Comparison of ENCODE assay signal across 20 cellular contexts in the genomic region with DNA sequence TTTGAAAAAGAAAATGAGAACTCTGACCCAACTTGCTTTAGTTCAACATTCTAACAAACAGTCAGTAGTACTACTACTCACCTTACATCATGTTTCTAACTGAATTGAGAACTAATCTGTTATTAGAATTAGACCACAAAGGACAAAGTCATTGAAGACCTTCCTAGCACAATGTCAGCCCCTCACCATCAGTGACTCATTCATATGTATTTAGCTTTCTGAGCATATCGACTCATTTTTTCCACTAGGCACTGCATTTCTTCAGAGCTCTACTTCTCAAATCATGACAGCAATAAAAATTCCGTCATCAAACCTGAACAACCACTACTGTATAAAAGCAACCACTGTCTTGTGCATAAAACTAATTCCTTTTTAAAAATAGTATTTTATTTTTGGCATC. TPM values are rescaled to one million over a fixed set of nuclear protein-coding genes. Genes with fewer than 3 reads are reported as not detected.
DNase-seq lines count a peak whose midpoint lies in the region; ATAC-seq and TF ChIP-seq lines count a peak whose summit lies in the region.
"Had no signal": no experiment of that assay in that cellular context is flagged by ENCODE, and none has a peak within 500 bp of the region (broad histone marks: within the 10 kb centered on the region; RNA-seq: fewer than 3 reads in every experiment).

No MANE protein-coding gene starts in this region.

- CTCF ChIA-PET in activated CD8-positive, alpha-beta memory T cell treated with anti-CD3 and anti-CD28 coated beads, Interleukin-2, amount 10 ng/mL, durations not matched to agents 7 days and 5 days (lab: Charles Lee): interaction anchor here (0.9 to 3.6 kb wide), 5 partner anchors 10 to 60 kb away, joined by 3 to 13 read pairs (median 8); no protein-coding TSS in a partner anchor
- CTCF ChIA-PET in activated CD4-positive, alpha-beta T cell treated with anti-CD3 and anti-CD28 coated beads, Interleukin-2, amount 10 ng/mL, durations not matched to agents 7 days and 5 days (lab: Charles Lee): interaction anchor here (0.7 kb wide), 1 partner anchor 69 kb away, joined by 3 read pairs; no protein-coding TSS in a partner anchor

- intact Hi-C loops in thyroid gland (cut with DNase I): no loop called here

- H3K27me3 Mint-ChIP-seq in activated CD8-positive, alpha-beta memory T cell treated with anti-CD3 and anti-CD28 coated beads, Interleukin-2, amount 10 ng/mL, durations not matched to agents 7 days and 5 days: no peaks in the 10 kb centered on the region
- H3K27me3 Mint-ChIP-seq in H9 (ENCODE audit: low read depth) (no peaks in the 10 kb centered on the region), osteocyte (ENCODE audit: unreplicated experiment) (peaks cover under 1% of the 10 kb centered on the region)
- no peaks in the 10 kb centered on the region for H3K27me3 Mint-ChIP-seq in activated CD4-positive, alpha-beta T cell treated with anti-CD3 and anti-CD28 coated beads, Interleukin-2, amount 10 ng/mL, durations not matched to agents 7 days and 5 days
- H3K27me3 Mint-ChIP-seq: memory B cell had no signal

- no peak overlapping the region for H3K18ac ChIP-seq in H9 (ENCODE audit: insufficient read length, low read depth, low read length)
- no peak overlapping the region for H3K18ac ChIP-seq in mesenchymal stem cell (ENCODE audit: low read depth in 1 of 2, low read length in 2 of 2)

- no peaks in the 10 kb centered on the region for H3K79me1 ChIP-seq in H9 (ENCODE audit: insufficient read depth, low read depth, low read length, poor library complexity, severe bottlenecking)
- no peaks in the 10 kb centered on the region for H3K79me1 ChIP-seq in mesenchymal stem cell (replicated peaks; ENCODE audit: low read length, poor library complexity, severe bottlenecking)

- no peaks in the 10 kb centered on the region for H3K36me3 ChIP-seq in mesenchymal stem cell (ENCODE audit: control insufficient read depth in 1 of 2, insufficient read depth in 2 of 2, low read depth in 1 of 2, low read length in 2 of 2)
- H3K36me3 ChIP-seq in thyroid gland: no peaks in the 10 kb centered on the region
- H3K36me3 ChIP-seq: esophagus muscularis mucosa, gastroesophageal sphincter, SJSA1 had no signal

- no CpG with 5 or more reads among the region's 2 CpGs for WGBS in H9 (ENCODE audit: extremely low coverage, insufficient read length, low lambda C conversion rate)
- WGBS in mesenchymal stem cell: 92% methylated on average over 2 of the region's 2 CpGs
- 91 to 93% methylated on average over 2 of the region's 2 CpGs for WGBS in thyroid gland, 2 donors

- no peak overlapping the region for H2BK120ac ChIP-seq in H9 (ENCODE audit: low read depth, low read length, poor library complexity, severe bottlenecking)
- no peak overlapping the region for H2BK120ac ChIP-seq in mesenchymal stem cell (ENCODE audit: low read depth, low read length)

- H3K27ac Mint-ChIP-seq in activated CD8-positive, alpha-beta memory T cell treated with anti-CD3 and anti-CD28 coated beads, Interleukin-2, amount 10 ng/mL, durations not matched to agents 7 days and 5 days: peak overlapping the region; percentile 91
- H3K27ac Mint-ChIP-seq in H9 (no peak overlapping the region), osteocyte (ENCODE audit: unreplicated experiment) (no peak overlapping the region)
- H3K27ac Mint-ChIP-seq in activated CD4-positive, alpha-beta T cell treated with anti-CD3 and anti-CD28 coated beads, Interleukin-2, amount 10 ng/mL, durations not matched to agents 7 days and 5 days: peak overlapping the region; percentile 44
- H3K27ac Mint-ChIP-seq: memory B cell had no signal

- no peak overlapping the region for H3K27ac ChIP-seq in H9 (ENCODE audit: insufficient read length, low read depth, low read length)
- H3K27ac ChIP-seq in mesenchymal stem cell (ENCODE audit: low read length, poor library complexity, severe bottlenecking): no peak overlapping the region
- H3K27ac ChIP-seq in thyroid gland: no peak overlapping the region
- H3K27ac ChIP-seq: esophagus muscularis mucosa, gastroesophageal sphincter, psoas muscle, SJSA1 had no signal

- H3K79me2 ChIP-seq in H9 (ENCODE audit: insufficient read depth, low read length): no peaks in the 10 kb centered on the region

- H3K14ac ChIP-seq in H9 (ENCODE audit: insufficient read depth, low read length) (no peak overlapping the region), mesenchymal stem cell (ENCODE audit: low read length in 2 of 2) (no peak overlapping the region)

- H3K27me3 ChIP-seq in H9 (ENCODE audit: insufficient read depth, low read length) (no peaks in the 10 kb centered on the region), mesenchymal stem cell (ENCODE audit: control insufficient read depth in 1 of 2, insufficient read depth in 1 of 2, low read length in 2 of 2) (no peaks in the 10 kb centered on the region), thyroid gland (no peaks in the 10 kb centered on the region)
- H3K27me3 ChIP-seq: esophagus muscularis mucosa, gastroesophageal sphincter, SJSA1 had no signal

- H2BK15ac ChIP-seq in H9 (ENCODE audit: low read depth, low read length) (no peak overlapping the region), mesenchymal stem cell (ENCODE audit: low read depth, poor library complexity, severe bottlenecking) (no peak overlapping the region)

- H3K9me3 ChIP-seq in H9 (ENCODE audit: control insufficient read depth, low read depth, low read length): no peaks in the 10 kb centered on the region
- H3K9me3 ChIP-seq in mesenchymal stem cell (ENCODE audit: control insufficient read depth, low read length): no peaks in the 10 kb centered on the region
- H3K9me3 ChIP-seq in thyroid gland: no peaks in the 10 kb centered on the region
- H3K9me3 ChIP-seq: esophagus muscularis mucosa, gastroesophageal sphincter, psoas muscle, SJSA1 had no signal

- TF ChIP-seq POLR2A in thyroid gland (IDR thresholded peaks at IDR 0.05): no peak

- no peak for TF ChIP-seq CTCF in H9 (conservative IDR thresholded peaks at IDR 0.05)
- TF ChIP-seq CTCF in osteocyte (IDR thresholded peaks at IDR 0.05): no peak
- no peak for TF ChIP-seq CTCF in thyroid gland (IDR thresholded peaks at IDR 0.05)

- H3T11ph ChIP-seq in H9 (ENCODE audit: low read length): no peak overlapping the region

- H3K4me1 ChIP-seq in H9 (ENCODE audit: insufficient read depth, low read length) (peaks cover 7% of the 10 kb centered on the region), mesenchymal stem cell (ENCODE audit: control insufficient read depth, insufficient read depth, low read depth, low read length) (peaks cover 1% of the 10 kb centered on the region), thyroid gland (peaks cover 23 to 27% of the 10 kb centered on the region in 2 donors)

- peaks cover 79% of the 10 kb centered on the region for H3K4me1 Mint-ChIP-seq in activated CD8-positive, alpha-beta memory T cell treated with anti-CD3 and anti-CD28 coated beads, Interleukin-2, amount 10 ng/mL, durations not matched to agents 7 days and 5 days
- H3K4me1 Mint-ChIP-seq in H9 (peaks cover 29 to 34% of the 10 kb centered on the region in 2 experiments), osteocyte (ENCODE audit: unreplicated experiment) (peaks cover 39% of the 10 kb centered on the region)
- H3K4me1 Mint-ChIP-seq in activated CD4-positive, alpha-beta T cell treated with anti-CD3 and anti-CD28 coated beads, Interleukin-2, amount 10 ng/mL, durations not matched to agents 7 days and 5 days: peaks cover 82% of the 10 kb centered on the region

- H4K91ac ChIP-seq in H9 (ENCODE audit: insufficient read length, low read depth, low read length): no peak overlapping the region
- no peak overlapping the region for H4K91ac ChIP-seq in mesenchymal stem cell (ENCODE audit: low read length)

- DNase-seq in activated CD8-positive, alpha-beta memory T cell treated with anti-CD3 and anti-CD28 coated beads, Interleukin-2, amount 10 ng/mL, durations not matched to agents 7 days and 5 days: no peak
- DNase-seq in activated CD8-positive, alpha-beta memory T cell treated with anti-CD3 and anti-CD28 coated beads, Interleukin-2, amount 50 U/mL, for 4 hours: no peak
- DNase-seq in H9 (no peak), mesenchymal stem cell (peak; percentile 15), osteocyte (ENCODE audit: extremely low spot score, unreplicated experiment) (no peak), thyroid gland (no peak)
- DNase-seq in activated CD4-positive, alpha-beta T cell treated with anti-CD3 and anti-CD28 coated beads, Interleukin-2, amount 10 ng/mL, durations not matched to agents 7 days and 5 days: no peak
- DNase-seq: activated effector memory CD4-positive, alpha-beta T cell treated with Interleukin-2 at 50 U/mL for 16 hours; effector CD4-positive, alpha-beta T cell; NCI-H1417; NCI-H69; psoas muscle; T-helper 9 cell had no signal

- no peaks in the 10 kb centered on the region for H4K20me1 ChIP-seq in H9 (ENCODE audit: control insufficient read depth, insufficient read depth, insufficient read length)

- H3K9me3 Mint-ChIP-seq in activated CD8-positive, alpha-beta memory T cell treated with anti-CD3 and anti-CD28 coated beads, Interleukin-2, amount 10 ng/mL, durations not matched to agents 7 days and 5 days (ENCODE audit: low read depth): peaks cover 3% of the 10 kb centered on the region
- H3K9me3 Mint-ChIP-seq in H9 (no peaks in the 10 kb centered on the region; a peak in 1 of 5 replicates), osteocyte (ENCODE audit: unreplicated experiment) (no peaks in the 10 kb centered on the region)
- H3K9me3 Mint-ChIP-seq in activated CD4-positive, alpha-beta T cell treated with anti-CD3 and anti-CD28 coated beads, Interleukin-2, amount 10 ng/mL, durations not matched to agents 7 days and 5 days: peaks cover 16% of the 10 kb centered on the region
- H3K9me3 Mint-ChIP-seq: memory B cell had no signal

- H3K23ac ChIP-seq in H9 (ENCODE audit: insufficient read length, low read depth, low read length): peak overlapping the region; percentile 49
- H3K23ac ChIP-seq in mesenchymal stem cell (ENCODE audit: low read length in 2 of 2): no peak overlapping the region

- H3K4me3 ChIP-seq in mesenchymal stem cell (ENCODE audit: insufficient read depth in 1 of 2, low read depth in 1 of 2, low read length in 2 of 2): no peak overlapping the region
- no peak overlapping the region for H3K4me3 ChIP-seq in thyroid gland (replicated peaks in 1 of 3)
- H3K4me3 ChIP-seq: esophagus muscularis mucosa, gastroesophageal sphincter, psoas muscle, SJSA1 had no signal

- H2BK12ac ChIP-seq in H9 (ENCODE audit: insufficient read length, low read depth, low read length) (no peak overlapping the region), mesenchymal stem cell (ENCODE audit: low read length in 2 of 2) (no peak overlapping the region)

- H3K4me2 ChIP-seq in H9 (ENCODE audit: insufficient read depth, insufficient read length, low read length): no peak overlapping the region
- H3K4me2 ChIP-seq in mesenchymal stem cell (ENCODE audit: low read length, poor library complexity, severe bottlenecking): no peak overlapping the region

- H3K4ac ChIP-seq in H9 (ENCODE audit: low read depth, low read length) (no peak overlapping the region), mesenchymal stem cell (ENCODE audit: low read depth in 1 of 2, low read length in 2 of 2) (no peak overlapping the region)

- no peak overlapping the region for H3K56ac ChIP-seq in H9 (ENCODE audit: insufficient read length, low read depth, low read length)

- no peak overlapping the region for H4K8ac ChIP-seq in H9 (replicated peaks; ENCODE audit: insufficient read length, low read depth, low read length)
- H4K8ac ChIP-seq in mesenchymal stem cell (ENCODE audit: low read length): no peak overlapping the region

- H2AFZ ChIP-seq in H9 (ENCODE audit: low read length) (no peak overlapping the region), mesenchymal stem cell (ENCODE audit: low read depth, low read length) (no peak overlapping the region)

- H2BK20ac ChIP-seq in H9 (ENCODE audit: low read depth, low read length, poor library complexity, severe bottlenecking): no peak overlapping the region

- no peak overlapping the region for H3K4me3 Mint-ChIP-seq in activated CD8-positive, alpha-beta memory T cell treated with anti-CD3 and anti-CD28 coated beads, Interleukin-2, amount 10 ng/mL, durations not matched to agents 7 days and 5 days
- H3K4me3 Mint-ChIP-seq in H9 (no peak overlapping the region), osteocyte (ENCODE audit: unreplicated experiment) (no peak overlapping the region)
- no peak overlapping the region for H3K4me3 Mint-ChIP-seq in activated CD4-positive, alpha-beta T cell treated with anti-CD3 and anti-CD28 coated beads, Interleukin-2, amount 10 ng/mL, durations not matched to agents 7 days and 5 days
- H3K4me3 Mint-ChIP-seq: CD14-positive monocyte, memory B cell had no signal

- H3K36me3 Mint-ChIP-seq in activated CD8-positive, alpha-beta memory T cell treated with anti-CD3 and anti-CD28 coated beads, Interleukin-2, amount 10 ng/mL, durations not matched to agents 7 days and 5 days: peaks cover 23% of the 10 kb centered on the region
- peaks cover 0 to 2% (median 0%) of the 10 kb centered on the region in 3 experiments; a peak in 1 of 7 replicates for H3K36me3 Mint-ChIP-seq in H9 (ENCODE audit: insufficient read depth in 1 of 3, low read depth in 3 of 3)
- H3K36me3 Mint-ChIP-seq in activated CD4-positive, alpha-beta T cell treated with anti-CD3 and anti-CD28 coated beads, Interleukin-2, amount 10 ng/mL, durations not matched to agents 7 days and 5 days (ENCODE audit: low read depth): peaks cover 42% of the 10 kb centered on the region
- H3K36me3 Mint-ChIP-seq in osteocyte (ENCODE audit: unreplicated experiment): no peaks in the 10 kb centered on the region
- H3K36me3 Mint-ChIP-seq: CD14-positive monocyte, memory B cell had no signal

- POLR2A ChIA-PET in activated CD4-positive, alpha-beta T cell treated with anti-CD3 and anti-CD28 coated beads, Interleukin-2, amount 10 ng/mL, durations not matched to agents 7 days and 5 days (lab: Charles Lee): no interaction called here

- H3K9ac ChIP-seq in H9 (ENCODE audit: extremely low read depth, insufficient read length, low read length): no peak overlapping the region
- H3K9ac ChIP-seq in mesenchymal stem cell (ENCODE audit: low read length): no peak overlapping the region

- H2BK5ac ChIP-seq in H9 (ENCODE audit: insufficient read length, low read length) (no peak overlapping the region), mesenchymal stem cell (ENCODE audit: low read depth, low read length, poor library complexity, severe bottlenecking) (no peak overlapping the region)

- ATAC-seq in activated CD8-positive, alpha-beta memory T cell treated with anti-CD3 and anti-CD28 coated beads, Interleukin-2, amount 10 ng/mL, durations not matched to agents 7 days and 5 days: peak; percentile 20
- no peak for ATAC-seq in HG03039 (IDR thresholded peaks at IDR 0.05; ENCODE audit: unreplicated experiment)
- ATAC-seq: gastroesophageal sphincter, HepG2, psoas muscle had no signal

- no peaks in the 10 kb centered on the region for H3K23me2 ChIP-seq in H9 (ENCODE audit: insufficient read length, low read depth, low read length, poor library complexity, severe bottlenecking)

- H2AK5ac ChIP-seq in H9 (ENCODE audit: insufficient read length, low read length): no peak overlapping the region
- no peak overlapping the region for H2AK5ac ChIP-seq in mesenchymal stem cell (ENCODE audit: low read length, severe bottlenecking)

- H4K5ac ChIP-seq in H9 (ENCODE audit: insufficient read length, low read depth, low read length): no peak overlapping the region

RNA-seq across cellular contexts. Expression of gene LRRN3, which starts 4.4 kb away (rescaled TPM):
- total RNA-seq in activated CD8-positive, alpha-beta memory T cell treated with anti-CD3 and anti-CD28 coated beads, Interleukin-2, amount 10 ng/mL, durations not matched to agents 7 days and 5 days: 100 to 1,000 TPM in 1 of 2 experiments, 10 to 100 TPM in 1; 82.3 to 154 TPM
- total RNA-seq in H9 (2021) (0.77 and 1.0 TPM in 2 replicates), osteocyte (0.55 and 0.56 TPM in 2 replicates), thyroid gland (10 to 100 TPM in 2 of 4 donors, 1 to 10 TPM in 2; 5.9 to 15.9 (median 9.7) TPM)
- 100 to 1,000 TPM; 211 to 262 TPM for total RNA-seq in activated CD4-positive, alpha-beta T cell treated with anti-CD3 and anti-CD28 coated beads, Interleukin-2, amount 10 ng/mL, durations not matched to agents 7 days and 5 days
- polyA plus RNA-seq in mesenchymal stem cell (2013, experiment 1 of 2): 0.15 TPM
- polyA plus RNA-seq in mesenchymal stem cell (2013, experiment 2 of 2): 0.21 TPM
- total RNA-seq: SJSA1 had no signal
- polyA plus RNA-seq: HepG2 had no signal

Comparison
In these comparisons a context has a peak if more than half of its experiments do, and no peak if none do; other contexts are left out.
1. H3K27ac Mint-ChIP-seq: peak in activated CD8-positive, alpha-beta memory T cell treated with anti-CD3 and anti-CD28 coated beads, Interleukin-2, amount 10 ng/mL, durations not matched to agents 7 days and 5 days (single experiment) and activated CD4-positive, alpha-beta T cell treated with anti-CD3 and anti-CD28 coated beads, Interleukin-2, amount 10 ng/mL, durations not matched to agents 7 days and 5 days (single experiment); none in H9 (0 of 3) and osteocyte (single experiment).
2. RNA of gene LRRN3, which starts 4.4 kb away (total RNA-seq): 211 to 262 TPM in activated CD4-positive, alpha-beta T cell treated with anti-CD3 and anti-CD28 coated beads, Interleukin-2, amount 10 ng/mL, durations not matched to agents 7 days and 5 days and 82.3 to 154 TPM in activated CD8-positive, alpha-beta memory T cell treated with anti-CD3 and anti-CD28 coated beads, Interleukin-2, amount 10 ng/mL, durations not matched to agents 7 days and 5 days; 5.9 to 15.9 TPM in thyroid gland, 0.77 to 1.0 TPM in H9 and 0.55 to 0.56 TPM in osteocyte; every median in the first group is over 4 times any median in the second.